In genomic region chr16:53159781-53160436, GRCh38 we compare ENCODE assay signal across 8 cellular contexts.
DNase-seq lines count a peak whose midpoint lies in the region; ATAC-seq and TF ChIP-seq lines count a peak whose summit lies in the region.

No MANE protein-coding gene starts in this region.

- H3K9me3 ChIP-seq in NT2/D1 (ENCODE audit: insufficient read depth, low read length): no peaks in the 10 kb centered on the region

- no peaks in the 10 kb centered on the region for H3K27me3 ChIP-seq in NT2/D1 (ENCODE audit: insufficient read depth, insufficient read length)

- no peak overlapping the region for H3K4me3 ChIP-seq in NT2/D1 (ENCODE audit: insufficient read length, low read depth)
- no peak overlapping the region for H3K4me3 ChIP-seq in choroid plexus epithelial cell (ENCODE audit: low read depth, low read length)

- H3K9ac ChIP-seq in NT2/D1 (ENCODE audit: insufficient read length, low read depth): no peak overlapping the region

- peaks cover 37% of the 10 kb centered on the region for H3K36me3 ChIP-seq in NT2/D1 (ENCODE audit: insufficient read depth, insufficient read length, low read length)

- ATAC-seq in HG02759 (IDR thresholded peaks at IDR 0.05; ENCODE audit: unreplicated experiment) (peak; percentile 77), HG03469 (IDR thresholded peaks at IDR 0.05; ENCODE audit: unreplicated experiment) (no peak)

- peak; percentile 78 for TF ChIP-seq CTCF in choroid plexus epithelial cell (conservative IDR thresholded peaks at IDR 0.05; ENCODE audit: low read depth, low read length)

- no peaks in the 10 kb centered on the region for H3K4me1 ChIP-seq in NT2/D1 (ENCODE audit: insufficient read depth, insufficient read length)

- peak; percentile 16 for DNase-seq in stimulated activated CD4-positive, alpha-beta T cell treated with anti-CD3 and anti-CD28 coated beads, Interleukin-4, amount 100 ng/mL, for 24 hours
- DNase-seq in stimulated activated CD4-positive, alpha-beta T cell treated with anti-CD3 and anti-CD28 coated beads, Interleukin-1b, Interleukin-23, amount 100 ng/mL, for 48 hours: no peak
- peak; percentile 36 for DNase-seq in NT2/D1 (ENCODE audit: low read depth, low spot score)
- peak; percentile 80 for DNase-seq in choroid plexus epithelial cell (ENCODE audit: low read depth)
- peak; percentile 71 to 72 for DNase-seq in lung microvascular endothelial cell (ENCODE audit: low read depth in 2 of 2)
- no peak for DNase-seq in effector CD4-positive, alpha-beta T cell

Comparison
In these comparisons a context has a peak if more than half of its experiments do, and no peak if none do; other contexts are left out.
1. DNase-seq: peak in stimulated activated CD4-positive, alpha-beta T cell treated with anti-CD3 and anti-CD28 coated beads, Interleukin-4, amount 100 ng/mL, for 24 hours (single experiment), NT2/D1 (single experiment), choroid plexus epithelial cell (single experiment) and lung microvascular endothelial cell (2 of 2); none in stimulated activated CD4-positive, alpha-beta T cell treated with anti-CD3 and anti-CD28 coated beads, Interleukin-1b, Interleukin-23, amount 100 ng/mL, for 48 hours (single experiment) and effector CD4-positive, alpha-beta T cell (single experiment).